ENCODE assay signal across 8 cellular contexts in genomic region chr12:44874981-44875416, GRCh38. TPM values are rescaled to one million over a fixed set of nuclear protein-coding genes. Genes with fewer than 3 reads are reported as not detected.
DNase-seq lines count a peak whose midpoint lies in the region; ATAC-seq and TF ChIP-seq lines count a peak whose summit lies in the region.

No MANE protein-coding gene starts in this region.

- H3K36me3 ChIP-seq in effector memory CD4-positive, alpha-beta T cell (ENCODE audit: control insufficient read depth, insufficient read depth, low read length) = no peaks in the 10 kb centered on the region

- ATAC-seq in T-helper 17 cell = peak; percentile 17
- no peak for ATAC-seq in GM21619 (IDR thresholded peaks at IDR 0.05; ENCODE audit: unreplicated experiment)

- peaks cover 5% of the 10 kb centered on the region for H3K4me1 ChIP-seq in effector memory CD4-positive, alpha-beta T cell (ENCODE audit: control insufficient read depth, insufficient read depth, low read length, poor library complexity, severe bottlenecking)

- peak overlapping the region; percentile 88 for H3K27ac Mint-ChIP-seq in T-helper 17 cell
- no peak overlapping the region for H3K27ac Mint-ChIP-seq in osteocyte (ENCODE audit: unreplicated experiment)

- peaks cover 13% of the 10 kb centered on the region for H3K27me3 Mint-ChIP-seq in T-helper 17 cell
- H3K27me3 Mint-ChIP-seq in osteocyte (ENCODE audit: unreplicated experiment) = peaks cover 57% of the 10 kb centered on the region

- H3K9me3 ChIP-seq in T-helper 17 cell (ENCODE audit: control insufficient read depth, low read length, poor library complexity, severe bottlenecking) = no peaks in the 10 kb centered on the region
- no peaks in the 10 kb centered on the region for H3K9me3 ChIP-seq in effector memory CD4-positive, alpha-beta T cell (ENCODE audit: control insufficient read depth, low read length)

- no peak for TF ChIP-seq CTCF in osteocyte (IDR thresholded peaks at IDR 0.05)

- H3K27me3 ChIP-seq in effector memory CD4-positive, alpha-beta T cell (replicated peaks; ENCODE audit: control insufficient read depth, insufficient read depth, low read length, poor library complexity, severe bottlenecking) = no peaks in the 10 kb centered on the region

- DNase-seq in NCI-H446 treated with DMSO at 0.1 percent for 48 hours (lab: John Stamatoyannopoulos, UW) = peak; percentile 7
- DNase-seq in NCI-H446 (lab: John Stamatoyannopoulos, UW) = no peak
- DNase-seq in T-helper 17 cell = no peak
- DNase-seq in effector memory CD4-positive, alpha-beta T cell = peak in 1 of 3 donors; percentile 6
- no peak for DNase-seq in osteocyte (ENCODE audit: extremely low spot score, unreplicated experiment)
- no peak for DNase-seq in NCI-H2171 (lab: John Stamatoyannopoulos, UW)
- DNase-seq in NCI-H2107 treated with DMSO at 0.1 percent for 48 hours (lab: John Stamatoyannopoulos, UW; ENCODE audit: unreplicated experiment) = no peak

- H3K4me1 Mint-ChIP-seq in T-helper 17 cell (peaks cover 18% of the 10 kb centered on the region), osteocyte (ENCODE audit: unreplicated experiment) (peaks cover 20% of the 10 kb centered on the region)

- peaks cover 3% of the 10 kb centered on the region for H3K9me3 Mint-ChIP-seq in osteocyte (ENCODE audit: unreplicated experiment)

- H3K4me3 Mint-ChIP-seq in T-helper 17 cell (peak overlapping the region; percentile 96), osteocyte (ENCODE audit: unreplicated experiment) (peak overlapping the region; percentile 65)

- peak overlapping the region; percentile 60 for H3K27ac ChIP-seq in effector memory CD4-positive, alpha-beta T cell (ENCODE audit: insufficient read depth, low read length, poor library complexity, severe bottlenecking)

- H3K4me3 ChIP-seq in effector memory CD4-positive, alpha-beta T cell (ENCODE audit: insufficient read depth, low read depth, low read length, poor library complexity, severe bottlenecking) = peak overlapping the region; percentile 79

- H3K36me3 Mint-ChIP-seq in T-helper 17 cell (ENCODE audit: low read depth) = peaks cover 2% of the 10 kb centered on the region
- no peaks in the 10 kb centered on the region for H3K36me3 Mint-ChIP-seq in osteocyte (ENCODE audit: unreplicated experiment)

RNA-seq across cellular contexts. Expression of gene NELL2, which starts 1.1 kb away (rescaled TPM):
- total RNA-seq in T-helper 17 cell (100 to 1,000 TPM in 1 of 2 donors, 10 to 100 TPM in 1; 62.5 to 110 TPM), osteocyte (not detected in 2 replicates)

Comparison
In these comparisons a context has a peak if more than half of its experiments do, and no peak if none do; other contexts are left out.
1. RNA of gene NELL2, which starts 1.1 kb away (total RNA-seq): 62.5 to 110 TPM in T-helper 17 cell; not detected in osteocyte; every median in the first group is over 10 times any median in the second.